ENCODE assay signal across 21 cellular contexts in the genomic region with DNA sequence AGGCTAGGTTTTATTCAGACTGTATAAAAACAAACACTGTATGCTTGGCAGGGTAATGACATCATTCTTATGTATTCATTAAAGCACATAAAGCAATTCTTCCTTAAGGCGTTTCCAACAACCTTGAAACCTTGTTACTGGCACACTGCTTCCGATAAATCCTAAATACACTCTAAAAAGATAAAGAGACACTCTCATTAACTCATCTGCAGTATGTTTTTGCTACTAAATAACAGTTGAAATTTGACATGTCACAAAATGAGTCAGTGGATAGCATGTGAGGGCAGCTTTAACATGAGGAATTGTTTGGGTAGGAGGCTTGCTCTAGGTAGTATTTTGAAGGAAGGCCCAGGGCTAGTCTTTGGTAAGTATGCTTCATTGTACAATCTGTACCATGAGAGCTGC. TPM values are rescaled to one million over a fixed set of nuclear protein-coding genes. Genes with fewer than 3 reads are reported as not detected.
A peak's percentile ranks its signal among the peaks of the same experiment; 100 is the strongest.
DNase-seq lines count a peak whose midpoint lies in the region; ATAC-seq, FAIRE-seq and TF ChIP-seq lines count a peak whose summit lies in the region.
"Had no signal": no experiment of that assay in that cellular context is flagged by ENCODE, and none has a peak within 500 bp of the region (broad histone marks: within the 10 kb centered on the region; RNA-seq: fewer than 3 reads in every experiment).

No MANE protein-coding gene starts in this region.

- H3K27me3 Mint-ChIP-seq in MCF 10A (ENCODE audit: insufficient read depth, unreplicated experiment), result no peaks in the 10 kb centered on the region
- H3K27me3 Mint-ChIP-seq: activated CD4-positive, alpha-beta T cell treated with anti-CD3 and anti-CD28 coated beads, Interleukin-2, amount 10 ng/mL, durations not matched to agents 7 days and 5 days; effector memory CD8-positive, alpha-beta T cell had no signal

- no peak for TF ChIP-seq EP300 in GM12878 (IDR thresholded peaks at IDR 0.05; ENCODE audit: borderline replicate concordance in 1 of 2, control insufficient read depth in 1 of 2, low read depth in 2 of 2, low read length in 2 of 2)

- H3K79me2 ChIP-seq in GM12878 (ENCODE audit: control insufficient read depth, insufficient read depth, low read length) (no peaks in the 10 kb centered on the region), keratinocyte (ENCODE audit: control insufficient read depth, insufficient read depth, low read length) (no peaks in the 10 kb centered on the region)

- H3K9me3 Mint-ChIP-seq in MCF 10A (ENCODE audit: unreplicated experiment), result no peaks in the 10 kb centered on the region
- H3K9me3 Mint-ChIP-seq: activated CD4-positive, alpha-beta T cell treated with anti-CD3 and anti-CD28 coated beads, Interleukin-2, amount 10 ng/mL, durations not matched to agents 7 days and 5 days; effector memory CD8-positive, alpha-beta T cell; nephron progenitor cell had no signal

- H3K27ac ChIP-seq in breast epithelium (no peak overlapping the region), GM12878 (ENCODE audit: control insufficient read depth, insufficient read depth) (no peak overlapping the region), keratinocyte (ENCODE audit: control insufficient read depth, insufficient read depth, low read length) (peak overlapping the region; percentile 18), spleen (peak overlapping the region in 1 of 8 donors; percentile 18)

- dilution Hi-C loops in keratinocyte (cut with MboI; ENCODE audit: extremely low pct_ligation_motif_present, low sequenced_read_pairs), result no loop called here

- H2AFZ ChIP-seq in GM12878 (ENCODE audit: control insufficient read depth, low read depth, low read length) (no peak overlapping the region), keratinocyte (ENCODE audit: control insufficient read depth, low read length) (no peak overlapping the region)

- CTCF ChIA-PET in MCF 10A (lab: Yijun Ruan, JAX), result interaction anchor here (1.8 kb wide), 1 partner anchor 15 kb away, joined by 6 read pairs; no protein-coding TSS in a partner anchor
- CTCF ChIA-PET in GM12878 (lab: Yijun Ruan, JAX), result interaction anchor here (1.1 kb wide), 1 partner anchor 9 kb away, joined by 4 read pairs; no protein-coding TSS in a partner anchor

- RAD21 ChIA-PET in GM12878 (lab: Charles Lee; ENCODE audit: unreplicated experiment), result no interaction called here

- no peak for TF ChIP-seq CTCF in MCF 10A (IDR thresholded peaks at IDR 0.05; ENCODE audit: unreplicated experiment)
- no peak for TF ChIP-seq CTCF in breast epithelium (IDR thresholded peaks at IDR 0.05)
- TF ChIP-seq CTCF in GM12878 (IDR thresholded peaks at IDR 0.05 in 2 of 3, conservative IDR thresholded peaks at IDR 0.05 in 1 of 3; ENCODE audit: control insufficient read depth in 2 of 3, extremely low read depth in 1 of 3, insufficient read depth in 1 of 3, low read depth in 3 of 3, low read length in 3 of 3), result no peak
- no peak for TF ChIP-seq CTCF in keratinocyte (optimal IDR thresholded peaks at IDR 0.05 in 1 of 3, IDR thresholded peaks at IDR 0.05 in 1 of 3, conservative IDR thresholded peaks at IDR 0.05 in 1 of 3; ENCODE audit: extremely low read depth in 1 of 3, insufficient read depth in 2 of 3, low read length in 3 of 3)
- no peak for TF ChIP-seq CTCF in spleen (IDR thresholded peaks at IDR 0.05 in 8 of 11, conservative IDR thresholded peaks at IDR 0.05 in 3 of 11)

- H3K4me3 Mint-ChIP-seq in MCF 10A (ENCODE audit: unreplicated experiment), result no peak overlapping the region
- H3K4me3 Mint-ChIP-seq: activated CD4-positive, alpha-beta T cell treated with anti-CD3 and anti-CD28 coated beads, Interleukin-2, amount 10 ng/mL, durations not matched to agents 7 days and 5 days; effector memory CD8-positive, alpha-beta T cell; nephron progenitor cell had no signal

- H3K27ac Mint-ChIP-seq in MCF 10A (ENCODE audit: low read depth, unreplicated experiment), result peak overlapping the region; percentile 44
- H3K27ac Mint-ChIP-seq: activated CD4-positive, alpha-beta T cell treated with anti-CD3 and anti-CD28 coated beads, Interleukin-2, amount 10 ng/mL, durations not matched to agents 7 days and 5 days; nephron progenitor cell had no signal

- H3K4me1 Mint-ChIP-seq in MCF 10A (ENCODE audit: insufficient read depth, unreplicated experiment), result peaks cover 5% of the 10 kb centered on the region
- H3K4me1 Mint-ChIP-seq: activated CD4-positive, alpha-beta T cell treated with anti-CD3 and anti-CD28 coated beads, Interleukin-2, amount 10 ng/mL, durations not matched to agents 7 days and 5 days had no signal

- TF ChIP-seq POLR2A in breast epithelium (IDR thresholded peaks at IDR 0.05) (no peak), GM12878 (IDR thresholded peaks at IDR 0.05; ENCODE audit: low read depth, low read length) (no peak), spleen (IDR thresholded peaks at IDR 0.05) (no peak)

- H3K4me1 ChIP-seq in breast epithelium, result no peaks in the 10 kb centered on the region
- no peaks in the 10 kb centered on the region for H3K4me1 ChIP-seq in GM12878 (ENCODE audit: control insufficient read depth, insufficient read depth, low read length)
- H3K4me1 ChIP-seq in keratinocyte (ENCODE audit: control insufficient read depth, extremely low read depth, insufficient read depth, low read length), result peaks cover 4% of the 10 kb centered on the region
- no peaks in the 10 kb centered on the region for H3K4me1 ChIP-seq in spleen
- H3K4me1 ChIP-seq: Caco-2 had no signal

- BruUV-seq in MCF 10A (replicated peaks; lab: Mats Ljungman, UMichigan) (no TSS peak), GM12878 (replicated peaks; lab: Mats Ljungman, UMichigan) (no TSS peak)

- 0 out of 3 replicates have a peak, but pooled peaks have one; percentile 20 for ATAC-seq in GM12878
- ATAC-seq: effector memory CD8-positive, alpha-beta T cell had no signal

- intact Hi-C loops in MCF 10A (cut with micrococcal nuclease) (no loop called here), breast epithelium (cut with DNase I; ENCODE audit: low total_unique reads) (no loop called here), GM12878 (cut with micrococcal nuclease; ENCODE audit: unreplicated experiment) (no loop called here), spleen (cut with DNase I; ENCODE audit: low total_unique reads) (no loop called here), head of caudate nucleus (cut with DNase I) (no loop called here)

- H3K27me3 ChIP-seq in breast epithelium, result no peaks in the 10 kb centered on the region
- no peaks in the 10 kb centered on the region for H3K27me3 ChIP-seq in GM12878 (replicated peaks in 1 of 2; ENCODE audit: control insufficient read depth in 2 of 2, insufficient read depth in 2 of 2, low read length in 1 of 2)
- no peaks in the 10 kb centered on the region for H3K27me3 ChIP-seq in keratinocyte (ENCODE audit: control insufficient read depth, extremely low read depth, insufficient read depth, low read length)
- no peaks in the 10 kb centered on the region for H3K27me3 ChIP-seq in spleen (replicated peaks in 1 of 7)

- DNase-seq in MCF 10A (ENCODE audit: unreplicated experiment) (no peak), breast epithelium (ENCODE audit: low spot score in 2 of 2) (no peak), GM12878 (ENCODE audit: low read depth, low spot score) (no peak), keratinocyte (ENCODE audit: low read depth, low spot score) (no peak), spleen (no peak), NCI-H1694 treated with DMSO at 0.1 percent for 48 hours (lab: John Stamatoyannopoulos, UW) (no peak), head of caudate nucleus (no peak), middle frontal gyrus (ENCODE audit: extremely low spot score, low spot score) (no peak)
- DNase-seq: activated CD4-positive, alpha-beta T cell treated with anti-CD3 and anti-CD28 coated beads, Interleukin-2, amount 10 ng/mL, durations not matched to agents 7 days and 5 days; activated naive CD4-positive, alpha-beta T cell treated with anti-CD3 and anti-CD28 coated beads, Interleukin-2, amount 50 U/mL, for 16 hours; activated T-cell treated with anti-CD3 and anti-CD28 coated beads for 4 hours; Caco-2; effector memory CD8-positive, alpha-beta T cell; GDM1; GOT3; mammary epithelial cell; MM.1S; NCI-H1930; NCI-H526; nephron progenitor cell had no signal

- no peaks in the 10 kb centered on the region for H3K9me1 ChIP-seq in keratinocyte (ENCODE audit: control insufficient read depth, extremely low read depth, insufficient read depth, low read length)

- H3K36me3 ChIP-seq in breast epithelium (no peaks in the 10 kb centered on the region), GM12878 (ENCODE audit: control insufficient read depth in 2 of 2, insufficient read depth in 2 of 2, low read length in 1 of 2) (peaks cover 0 to 5% of the 10 kb centered on the region in 2 experiments; a peak in 3 of 4 replicates), keratinocyte (ENCODE audit: control insufficient read depth in 2 of 2, extremely low read depth in 1 of 2, insufficient read depth in 2 of 2, low read length in 2 of 2) (peaks cover 3 to 5% of the 10 kb centered on the region in 2 experiments), spleen (peaks cover 0 to 54% (median 24%) of the 10 kb centered on the region in 6 donors)

- TF ChIP-seq RAD21 in GM12878 (IDR thresholded peaks at IDR 0.05; ENCODE audit: insufficient read depth, low read depth, low read length), result no peak

- FAIRE-seq in GM12878 (lab: Jason Lieb, UNC) (no peak), keratinocyte (lab: Jason Lieb, UNC) (peak; percentile 20)
- FAIRE-seq: frontal cortex had no signal

- H3K36me3 Mint-ChIP-seq in MCF 10A (ENCODE audit: insufficient read depth, unreplicated experiment), result peaks cover 47% of the 10 kb centered on the region

- H3K4me2 ChIP-seq in GM12878 (ENCODE audit: control insufficient read depth, insufficient read depth) (no peak overlapping the region), keratinocyte (ENCODE audit: control insufficient read depth, extremely low read depth, insufficient read depth, low read depth, low read length) (no peak overlapping the region)

- SMC1A ChIA-PET in GM12878 (lab: Charles Lee; ENCODE audit: uncharacterized antibody, unreplicated experiment), result interaction anchor here (0.8 to 2.8 kb wide), 2 partner anchors 10 to 164 kb away, joined by 3 to 9 read pairs; no protein-coding TSS in a partner anchor

- WGBS in GM12878 (ENCODE audit: insufficient coverage, insufficient replicate concordance, low lambda C conversion rate, missing lambda C conversion rate), result 100% methylated on average over 2 of the region's 2 CpGs
- 72 to 90% (median 79%) methylated on average over 2 of the region's 2 CpGs for whole genome bisulfite sequencing in spleen, 5 donors

- POLR2A ChIA-PET in MCF 10A (lab: Yijun Ruan, JAX), result interaction anchor here (0.6 to 6.6 kb wide), 2 partner anchors 9 to 12 kb away, joined by 3 to 54 read pairs; partner anchors contain the start of genes KCTD16 and YIPF5
- POLR2A ChIA-PET in GM12878 (lab: Charles Lee), result no interaction called here

- no peak overlapping the region for H3K9ac ChIP-seq in GM12878 (ENCODE audit: control insufficient read depth, insufficient read depth, low read length)
- no peak overlapping the region for H3K9ac ChIP-seq in keratinocyte (ENCODE audit: control insufficient read depth, extremely low read depth, insufficient read depth, low read length)

- in situ Hi-C loops in GM12878 (cut with MboI), result no loop called here

- H3K9me3 ChIP-seq in breast epithelium (no peaks in the 10 kb centered on the region), GM12878 (replicated peaks; ENCODE audit: control insufficient read depth, insufficient read depth, low read length) (no peaks in the 10 kb centered on the region), keratinocyte (ENCODE audit: control insufficient read depth, low read depth, low read length) (no peaks in the 10 kb centered on the region), spleen (no peaks in the 10 kb centered on the region)
- H3K9me3 ChIP-seq: Caco-2 had no signal

- no peak overlapping the region for H3K4me3 ChIP-seq in breast epithelium
- H3K4me3 ChIP-seq in GM12878, result no peak overlapping the region
- H3K4me3 ChIP-seq in keratinocyte (ENCODE audit: control insufficient read depth in 2 of 3, extremely low read depth in 1 of 3, insufficient read depth in 2 of 3, low read depth in 1 of 3, low read length in 3 of 3), result no peak overlapping the region
- no peak overlapping the region for H3K4me3 ChIP-seq in spleen

- H4K20me1 ChIP-seq in GM12878 (ENCODE audit: control insufficient read depth, insufficient read depth) (no peaks in the 10 kb centered on the region), keratinocyte (ENCODE audit: control insufficient read depth, extremely low read depth, insufficient read depth, low read length) (no peaks in the 10 kb centered on the region)

RNA-seq across cellular contexts. Expression of gene YIPF5, which starts 13.7 kb away (rescaled TPM):
- total RNA-seq in MCF 10A (2022) (88.7 and 115 TPM in 2 replicates), breast epithelium (10 to 100 TPM; 30.5 to 50.4 (median 49.9) TPM), GM12878 (2014; rRNA removed) (24.3 and 26.9 TPM in 2 replicates), GM12878 (2014; rRNA removed; fragmentation: Illumina TruSeq; extraction: Trizol) (33.5 and 34.0 TPM in 2 replicates), GM12878 (2021) (25.9 TPM in 2 replicates), spleen (10 to 100 TPM; 25.4 to 39.5 (median 34.1) TPM)
- total RNA-seq in GM12878 (2013; cell fraction: nucleolus; rRNA removed), result 38.0 and 42.4 TPM in 2 replicates
- polyA plus RNA-seq in GM12878 (2011; ENCODE audit: low read depth), result 63.1 TPM
- polyA plus RNA-seq in GM12878 (2011; rRNA removed) (50.4 and 58.7 TPM in 2 replicates), GM12878 (2014; fragmentation: Illumina TruSeq; extraction: Trizol) (34.6 and 42.1 TPM in 2 replicates), GM12878 (2014; fragmentation: Nextera tagmentation; extraction: Ambion mirVana) (10 to 100 TPM; 25.4 to 47.9 TPM), GM12878 (2014; rRNA removed) (19.5 and 20.0 TPM in 2 replicates), GM12878 (2016; fragmentation: Nextera tagmentation; extraction: Ambion mirVana) (10 to 100 TPM; 41.5 to 45.5 TPM), keratinocyte (66.3 to 83.9 TPM (median 77.9 TPM) in 3 replicates), spleen (1 to 10 TPM; 8.2 to 9.6 (median 8.2) TPM)
- polyA plus RNA-seq in GM12878 (2011; cell fraction: cytosol; rRNA removed), result 24.5 and 41.7 TPM in 2 replicates
- 9.1 and 11.1 TPM in 2 replicates for polyA plus RNA-seq in GM12878 (2011; cell fraction: nucleus; rRNA removed)
- 30.5 and 31.8 TPM in 2 replicates for polyA plus RNA-seq in GM12878 (2012)
- 31.7 and 63.8 TPM in 2 replicates for polyA minus RNA-seq in GM12878 (2011; rRNA and poly(A)+ RNA removed)
- 19.2 and 22.6 TPM in 2 replicates for polyA minus RNA-seq in GM12878 (2011; cell fraction: cytosol; rRNA and poly(A)+ RNA removed)
- polyA minus RNA-seq in GM12878 (2011; cell fraction: nucleus; rRNA and poly(A)+ RNA removed), result 14.0 and 20.1 TPM in 2 replicates
- 10.7 TPM for polyA plus RNA-seq in keratinocyte (2011; ENCODE audit: low read depth)
- 29.4 and 55.1 TPM in 2 replicates for polyA plus RNA-seq in keratinocyte (2011; cell fraction: cytosol; rRNA removed)
- 63.8 and 83.5 TPM in 2 replicates for polyA plus RNA-seq in keratinocyte (2011; cell fraction: nucleus; rRNA removed)
- polyA plus RNA-seq in keratinocyte (2012; ENCODE audit: low replicate concordance), result 37.0 and 52.5 TPM in 2 replicates
- 21.8 to 84.0 TPM (median 67.9 TPM) in 3 replicates for polyA minus RNA-seq in keratinocyte
- polyA minus RNA-seq in keratinocyte (2011; cell fraction: cytosol; rRNA and poly(A)+ RNA removed), result 28.6 TPM
- 27.6 and 63.0 TPM in 2 replicates for polyA minus RNA-seq in keratinocyte (2011; cell fraction: nucleus; rRNA and poly(A)+ RNA removed)

RNA-seq across cellular contexts. Expression of gene KCTD16, which starts 13.9 kb away (rescaled TPM):
- total RNA-seq in MCF 10A (2022) (0.16 and 0.20 TPM in 2 replicates), breast epithelium (under 1 TPM; under 0.01 to 0.33 (median 0.32) TPM), GM12878 (2014; rRNA removed) (0.06 and 0.11 TPM in 2 replicates), GM12878 (2014; rRNA removed; fragmentation: Illumina TruSeq; extraction: Trizol) (0.04 and 0.14 TPM in 2 replicates), GM12878 (2021) (0.10 and 0.19 TPM in 2 replicates), spleen (under 1 TPM; 0.09 to 0.24 (median 0.20) TPM)
- 1.1 and 1.2 TPM in 2 replicates for total RNA-seq in GM12878 (2013; cell fraction: nucleolus; rRNA removed)
- not detected for polyA plus RNA-seq in GM12878 (2011; ENCODE audit: low read depth)
- polyA plus RNA-seq in GM12878 (2011; rRNA removed) (0.10 and 0.19 TPM in 2 replicates), GM12878 (2014; fragmentation: Illumina TruSeq; extraction: Trizol) (0.03 TPM in 2 replicates), GM12878 (2014; fragmentation: Nextera tagmentation; extraction: Ambion mirVana) (under 1 TPM in 1 of 2 experiments, not detected in 1; 0.03 TPM), GM12878 (2014; rRNA removed) (0.09 TPM in 2 replicates), GM12878 (2016; fragmentation: Nextera tagmentation; extraction: Ambion mirVana) (not detected), keratinocyte (0.02 to 0.08 TPM (median 0.04 TPM) in 3 replicates), spleen (under 1 TPM; under 0.01 to 0.03 (median 0.03) TPM)
- 0.07 and 0.09 TPM in 2 replicates for polyA plus RNA-seq in GM12878 (2011; cell fraction: cytosol; rRNA removed)
- polyA plus RNA-seq in GM12878 (2011; cell fraction: nucleus; rRNA removed), result 0.06 and 0.16 TPM in 2 replicates
- polyA plus RNA-seq in GM12878 (2012), result 0.07 TPM in 1 of 2 replicates, not detected in the other
- polyA minus RNA-seq in GM12878 (2011; rRNA and poly(A)+ RNA removed), result 0.26 and 0.59 TPM in 2 replicates
- polyA minus RNA-seq in GM12878 (2011; cell fraction: cytosol; rRNA and poly(A)+ RNA removed), result not detected in 2 replicates
- 0.48 and 0.60 TPM in 2 replicates for polyA minus RNA-seq in GM12878 (2011; cell fraction: nucleus; rRNA and poly(A)+ RNA removed)
- not detected for polyA plus RNA-seq in keratinocyte (2011; ENCODE audit: low read depth)
- 0.01 and 0.04 TPM in 2 replicates for polyA plus RNA-seq in keratinocyte (2011; cell fraction: cytosol; rRNA removed)
- 0.01 and 0.03 TPM in 2 replicates for polyA plus RNA-seq in keratinocyte (2011; cell fraction: nucleus; rRNA removed)
- polyA plus RNA-seq in keratinocyte (2012; ENCODE audit: low replicate concordance), result 0.03 TPM in 1 of 2 replicates, not detected in the other
- 0.03 to 0.59 TPM in 2 of 3 replicates, not detected in the other for polyA minus RNA-seq in keratinocyte
- not detected for polyA minus RNA-seq in keratinocyte (2011; cell fraction: cytosol; rRNA and poly(A)+ RNA removed)
- 0.08 and 0.11 TPM in 2 replicates for polyA minus RNA-seq in keratinocyte (2011; cell fraction: nucleus; rRNA and poly(A)+ RNA removed)
